22 cellular contexts compared by ENCODE assay signal in genomic region chr1:19047373-19047772, GRCh38.
DNase-seq lines count a peak whose midpoint lies in the region; FAIRE-seq and TF ChIP-seq lines count a peak whose summit lies in the region.
"Had no signal": no experiment of that assay in that cellular context is flagged by ENCODE, and none has a peak within 500 bp of the region (broad histone marks: within the 10 kb centered on the region; RNA-seq: fewer than 3 reads in every experiment).

No MANE protein-coding gene starts in this region.

- intact Hi-C loops in kidney (cut with DNase I) (no loop called here), posterior vena cava (cut with DNase I) (no loop called here)

- DNase-seq in GM12892 (ENCODE audit: insufficient read length) (peak; percentile 11), kidney (peak; percentile 69), posterior vena cava (ENCODE audit: low spot score) (peak; percentile 37), H4 (ENCODE audit: low spot score) (no peak), SK-N-DZ (ENCODE audit: low spot score) (no peak), type B pancreatic cell (ENCODE audit: extremely low spot score, unreplicated experiment) (no peak)
- DNase-seq: CD4-positive, CD25-positive, alpha-beta regulatory T cell; COR-L47; DMS 273 treated with DMSO at 0.1 percent for 48 hours; DND-41; KG1; MV-4-11; NCI-H1417; NCI-H187 treated with DMSO at 0.1 percent for 48 hours; NCI-H226; NCI-H526; PC-3; RPMI8226; SIG-M5 had no signal

- no peak overlapping the region for H3K27ac ChIP-seq in BLaER1
- H3K27ac ChIP-seq in kidney (ENCODE audit: low read depth in 2 of 2, low read length in 2 of 2), result no peak overlapping the region

- peak overlapping the region; percentile 43 for H3K4me2 ChIP-seq in BLaER1

- no peak overlapping the region for H3K9ac ChIP-seq in BLaER1
- H3K9ac ChIP-seq in kidney (ENCODE audit: low read length in 2 of 2), result no peak overlapping the region

- TF ChIP-seq POLR2A in GM12892 (IDR thresholded peaks at IDR 0.05; ENCODE audit: low read depth, low read length), result no peak

- no peaks in the 10 kb centered on the region for H3K9me3 ChIP-seq in BLaER1
- no peaks in the 10 kb centered on the region for H3K9me3 ChIP-seq in kidney (ENCODE audit: control insufficient read depth in 1 of 2, low read length in 2 of 2)
- H3K9me3 ChIP-seq: HAP-1 had no signal

- H3K4me3 ChIP-seq in BLaER1, result no peak overlapping the region
- H3K4me3 ChIP-seq in kidney (ENCODE audit: low read length in 2 of 2), result no peak overlapping the region
- H3K4me3 ChIP-seq: HAP-1 had no signal

- FAIRE-seq in GM12892 (lab: Jason Lieb, UNC) (no peak), kidney (lab: Jason Lieb, UNC) (no peak)
- FAIRE-seq: G401.6 had no signal

- H3K4me1 ChIP-seq in BLaER1, result peaks cover 33% of the 10 kb centered on the region
- peaks cover 0 to 8% of the 10 kb centered on the region in 2 donors for H3K4me1 ChIP-seq in kidney (ENCODE audit: control insufficient read depth in 1 of 2, insufficient read depth in 1 of 2, low read depth in 1 of 2, low read length in 2 of 2)
- H3K4me1 ChIP-seq: HAP-1 had no signal

- H3K36me3 ChIP-seq in BLaER1 (no peaks in the 10 kb centered on the region), kidney (ENCODE audit: control insufficient read depth in 1 of 2, insufficient read depth in 2 of 2, low read length in 2 of 2) (no peaks in the 10 kb centered on the region)
- H3K36me3 ChIP-seq: HAP-1 had no signal

- H3K9me3 Mint-ChIP-seq in type B pancreatic cell, result no peaks in the 10 kb centered on the region

- H3K4me1 Mint-ChIP-seq in type B pancreatic cell (ENCODE audit: unreplicated experiment), result peaks cover 7% of the 10 kb centered on the region

- peaks cover 12% of the 10 kb centered on the region for H3K27me3 Mint-ChIP-seq in type B pancreatic cell

- no peaks in the 10 kb centered on the region for H4K20me1 ChIP-seq in BLaER1

- TF ChIP-seq CTCF in kidney (IDR thresholded peaks at IDR 0.05; ENCODE audit: borderline replicate concordance, extremely low read depth, insufficient read depth) (no peak), type B pancreatic cell (conservative IDR thresholded peaks at IDR 0.05) (no peak)

- H3K27me3 ChIP-seq in BLaER1, result no peaks in the 10 kb centered on the region

- no peak overlapping the region for H3K4me3 Mint-ChIP-seq in type B pancreatic cell
- H3K4me3 Mint-ChIP-seq: CD4-positive, CD25-positive, alpha-beta regulatory T cell had no signal

- no peaks in the 10 kb centered on the region for H3K36me3 Mint-ChIP-seq in type B pancreatic cell
- H3K36me3 Mint-ChIP-seq: CD4-positive, CD25-positive, alpha-beta regulatory T cell had no signal

- no peak overlapping the region for H3K27ac Mint-ChIP-seq in type B pancreatic cell

Comparison
In these comparisons a context has a peak if more than half of its experiments do, and no peak if none do; other contexts are left out.
1. DNase-seq: peak in GM12892 (single experiment), kidney (single experiment) and posterior vena cava (single experiment); none in H4 (single experiment), SK-N-DZ (single experiment) and type B pancreatic cell (single experiment).